19 cellular contexts compared by ENCODE assay signal in genomic region chr7:127678330-127678729, GRCh38. TPM values are rescaled to one million over a fixed set of nuclear protein-coding genes. Genes with fewer than 3 reads are reported as not detected.
A peak's percentile ranks its signal among the peaks of the same experiment; 100 is the strongest.
DNase-seq lines count a peak whose midpoint lies in the region; ATAC-seq, FAIRE-seq and TF ChIP-seq lines count a peak whose summit lies in the region.
"Had no signal": no experiment of that assay in that cellular context is flagged by ENCODE, and none has a peak within 500 bp of the region (broad histone marks: within the 10 kb centered on the region; RNA-seq: fewer than 3 reads in every experiment).

No MANE protein-coding gene starts in this region.

- no peak for FAIRE-seq in GM12878 (lab: Jason Lieb, UNC)
- FAIRE-seq: A549, endometrium, H54, pancreas, small intestine had no signal

- H3K4me3 Mint-ChIP-seq in activated CD4-positive, alpha-beta T cell treated with anti-CD3 and anti-CD28 coated beads for 36 hours: no peak overlapping the region

- H3K9me3 Mint-ChIP-seq in activated CD4-positive, alpha-beta T cell treated with anti-CD3 and anti-CD28 coated beads for 36 hours (ENCODE audit: low read depth): peaks cover 18% of the 10 kb centered on the region

- DNase-seq in activated CD4-positive, alpha-beta T cell treated with anti-CD3 and anti-CD28 coated beads for 36 hours: no peak
- DNase-seq in activated CD4-positive, alpha-beta T cell treated with anti-CD3 and anti-CD28 coated beads for 48 hours: no peak
- DNase-seq in NCI-H2081 (lab: John Stamatoyannopoulos, UW): peak; percentile 68 to 86
- DNase-seq in GM12878 (ENCODE audit: low read depth, low spot score): no peak
- peak; percentile 45 for DNase-seq in osteoblast (ENCODE audit: insufficient read length, low spot score, missing footprints)
- no peak for DNase-seq in omental fat pad (ENCODE audit: low spot score)
- DNase-seq in HCEC 1CT: no peak
- DNase-seq: islet precursor cell; NCI-H1930; pancreas; Right ventricle myocardium superior; small intestine; stimulated activated naive CD8-positive, alpha-beta T cell treated with anti-CD3 and anti-CD28 coated beads, Interleukin-15, Interleukin-2, amounts not matched to agents 100 U/mL and 50 U/mL, for 24 hours had no signal

- CTCF ChIA-PET in activated CD4-positive, alpha-beta T cell treated with anti-CD3 and anti-CD28 coated beads for 36 hours (lab: Charles Lee): interaction anchor here (0.8 to 1.7 kb wide), 6 partner anchors 14 to 341 kb away, joined by 3 to 8 read pairs (median 3); no protein-coding TSS in a partner anchor
- CTCF ChIA-PET in GM12878 (lab: Yijun Ruan, JAX): interaction anchor here (0.7 to 1.0 kb wide), 3 partner anchors 14 to 30 kb away, joined by 3 read pairs; no protein-coding TSS in a partner anchor

- TF ChIP-seq POLR2A in GM12878 (IDR thresholded peaks at IDR 0.05; ENCODE audit: low read depth, low read length): no peak

- peaks cover 5 to 6% of the 10 kb centered on the region in 2 experiments; a peak in 3 of 4 replicates for H3K36me3 ChIP-seq in GM12878 (ENCODE audit: control insufficient read depth in 2 of 2, insufficient read depth in 2 of 2, low read length in 1 of 2)
- peaks cover 6% of the 10 kb centered on the region for H3K36me3 ChIP-seq in osteoblast (ENCODE audit: insufficient read depth, low read length)
- H3K36me3 ChIP-seq: cardiac muscle cell, pancreas had no signal

- RAD21 ChIA-PET in GM12878 (lab: Charles Lee; ENCODE audit: unreplicated experiment): interaction anchor here (0.9 to 1.4 kb wide), 3 partner anchors 12 to 27 kb away, joined by 3 to 5 read pairs (median 4); no protein-coding TSS in a partner anchor

- H3K4me2 ChIP-seq in GM12878 (ENCODE audit: control insufficient read depth, insufficient read depth) (0 out of 2 replicates have a peak overlapping the region, but pooled peaks have one; percentile 5), osteoblast (ENCODE audit: insufficient read depth, low read length) (peak overlapping the region; percentile 56)
- H3K4me2 ChIP-seq: A549, KMS-11 had no signal

- peaks cover 35% of the 10 kb centered on the region for H3K4me1 Mint-ChIP-seq in activated CD4-positive, alpha-beta T cell treated with anti-CD3 and anti-CD28 coated beads for 36 hours

- TF ChIP-seq EP300 in GM12878 (IDR thresholded peaks at IDR 0.05; ENCODE audit: borderline replicate concordance in 1 of 2, control insufficient read depth in 1 of 2, low read depth in 2 of 2, low read length in 2 of 2): no peak

- POLR2A ChIA-PET in activated CD4-positive, alpha-beta T cell treated with anti-CD3 and anti-CD28 coated beads for 36 hours (lab: Charles Lee): no interaction called here
- POLR2A ChIA-PET in GM12878 (lab: Charles Lee): interaction anchor here (0.8 to 1.2 kb wide), 3 partner anchors 24 to 29 kb away, joined by 3 to 4 read pairs (median 4); partner anchors contain the start of gene SND1

- peaks cover 77% of the 10 kb centered on the region for H3K79me2 ChIP-seq in GM12878 (ENCODE audit: control insufficient read depth, insufficient read depth, low read length)
- peaks cover 96% of the 10 kb centered on the region for H3K79me2 ChIP-seq in osteoblast (ENCODE audit: insufficient read depth, low read length)

- no peak overlapping the region for H3K4me3 ChIP-seq in GM12878
- no peak overlapping the region for H3K4me3 ChIP-seq in osteoblast (ENCODE audit: insufficient read depth, low read length)
- H3K4me3 ChIP-seq: A549, cardiac muscle cell, pancreas had no signal

- H3K9me3 ChIP-seq in GM12878 (replicated peaks; ENCODE audit: control insufficient read depth, insufficient read depth, low read length) (peaks cover 6% of the 10 kb centered on the region; the same call in 2 of the 3 replicates), osteoblast (ENCODE audit: low read depth, low read length) (no peaks in the 10 kb centered on the region)
- H3K9me3 ChIP-seq: A549, pancreas had no signal

- no peak overlapping the region for H3K9ac ChIP-seq in GM12878 (ENCODE audit: control insufficient read depth, insufficient read depth, low read length)
- H3K9ac ChIP-seq: KMS-11 had no signal

- H3K4me1 ChIP-seq in GM12878 (ENCODE audit: control insufficient read depth, insufficient read depth, low read length) (peaks cover 15% of the 10 kb centered on the region), osteoblast (ENCODE audit: insufficient read depth, low read length) (peaks cover 24% of the 10 kb centered on the region)

- ATAC-seq in activated CD4-positive, alpha-beta T cell treated with anti-CD3 and anti-CD28 coated beads for 36 hours: peak; percentile 19
- ATAC-seq in GM12878: no peak
- ATAC-seq in omental fat pad (ENCODE audit: low FRiP score): no peak
- no peak for ATAC-seq in GM21619 (IDR thresholded peaks at IDR 0.05; ENCODE audit: unreplicated experiment)
- ATAC-seq: A549 had no signal

- peaks cover 73% of the 10 kb centered on the region for H3K36me3 Mint-ChIP-seq in activated CD4-positive, alpha-beta T cell treated with anti-CD3 and anti-CD28 coated beads for 36 hours (ENCODE audit: low read depth)

- H2AFZ ChIP-seq in GM12878 (ENCODE audit: control insufficient read depth, low read depth, low read length) (no peak overlapping the region), osteoblast (ENCODE audit: low read length) (no peak overlapping the region)

- no peak overlapping the region for H3K27ac Mint-ChIP-seq in activated CD4-positive, alpha-beta T cell treated with anti-CD3 and anti-CD28 coated beads for 36 hours

- H4K20me1 ChIP-seq in GM12878 (ENCODE audit: control insufficient read depth, insufficient read depth) (no peaks in the 10 kb centered on the region; the same call in 1 of the 2 replicates), osteoblast (ENCODE audit: insufficient read depth, low read length) (peaks cover 69% of the 10 kb centered on the region)

- intact Hi-C loops in activated CD4-positive, alpha-beta T cell treated with anti-CD3 and anti-CD28 coated beads for 36 hours (cut with DNase I, micrococcal nuclease): no loop called here
- intact Hi-C loops in GM12878 (cut with micrococcal nuclease; ENCODE audit: unreplicated experiment): no loop called here

- no TSS peak for BruUV-seq in GM12878 (replicated peaks; lab: Mats Ljungman, UMichigan)

- in situ Hi-C loops in GM12878 (cut with MboI): no loop called here

- H3K27ac ChIP-seq in GM12878 (ENCODE audit: control insufficient read depth, insufficient read depth): peak overlapping the region; percentile 33
- H3K27ac ChIP-seq in osteoblast (ENCODE audit: low read depth, low read length): peak overlapping the region; percentile 64
- H3K27ac ChIP-seq: A549, cardiac muscle cell, KMS-11, pancreas had no signal

- TF ChIP-seq RAD21 in GM12878 (IDR thresholded peaks at IDR 0.05; ENCODE audit: insufficient read depth, low read depth, low read length): no peak

- H3K27me3 Mint-ChIP-seq in activated CD4-positive, alpha-beta T cell treated with anti-CD3 and anti-CD28 coated beads for 36 hours: no peaks in the 10 kb centered on the region

- SMC1A ChIA-PET in GM12878 (lab: Charles Lee; ENCODE audit: uncharacterized antibody, unreplicated experiment): interaction anchor here (1.0 to 1.9 kb wide), 8 partner anchors 10 to 30 kb away, joined by 3 to 7 read pairs (median 4); no protein-coding TSS in a partner anchor

- whole genome bisulfite sequencing in GM12878 (ENCODE audit: insufficient coverage, insufficient replicate concordance, low lambda C conversion rate, missing lambda C conversion rate): 86% methylated on average over 6 of the region's 6 CpGs

- H3K27me3 ChIP-seq in GM12878 (replicated peaks in 1 of 2; ENCODE audit: control insufficient read depth in 2 of 2, insufficient read depth in 2 of 2, low read length in 1 of 2) (no peaks in the 10 kb centered on the region), osteoblast (ENCODE audit: insufficient read depth, low read length) (no peaks in the 10 kb centered on the region)
- H3K27me3 ChIP-seq: cardiac muscle cell, pancreas had no signal

- TF ChIP-seq CTCF in GM12878 (IDR thresholded peaks at IDR 0.05 in 2 of 3, conservative IDR thresholded peaks at IDR 0.05 in 1 of 3; ENCODE audit: control insufficient read depth in 2 of 3, extremely low read depth in 1 of 3, insufficient read depth in 1 of 3, low read depth in 3 of 3, low read length in 3 of 3) (no peak), osteoblast (IDR thresholded peaks at IDR 0.05; ENCODE audit: extremely low read depth, low read depth, low read length) (no peak), omental fat pad (IDR thresholded peaks at IDR 0.05) (no peak)

TF ChIP-seq in GM12878, 131 proteins besides CTCF, POLR2A, EP300 and RAD21 (continues in another document):
- TF ChIP-seq SREBF2 (IDR thresholded peaks at IDR 0.05; ENCODE audit: low read length) (no peak), EZH2 (IDR thresholded peaks at IDR 0.05; ENCODE audit: borderline replicate concordance, control insufficient read depth, low read depth, low read length) (no peak), PML (IDR thresholded peaks at IDR 0.05; ENCODE audit: low read length) (no peak), ZNF622 (IDR thresholded peaks at IDR 0.05) (no peak), POLR2AphosphoS5 (IDR thresholded peaks at IDR 0.05; ENCODE audit: low read length) (no peak), NFIC (IDR thresholded peaks at IDR 0.05; ENCODE audit: low read depth, low read length) (no peak), CHD2 (IDR thresholded peaks at IDR 0.05; ENCODE audit: borderline replicate concordance, low read depth, low read length) (no peak)

RNA-seq across cellular contexts. Expression of gene SND1, which starts 26.3 kb away (rescaled TPM):
- 100 to 1,000 TPM; 193 to 214 TPM for total RNA-seq in activated CD4-positive, alpha-beta T cell treated with anti-CD3 and anti-CD28 coated beads for 36 hours
- 424 and 437 TPM in 2 replicates for total RNA-seq in GM12878 (2013; cell fraction: nucleolus; rRNA removed)
- total RNA-seq in GM12878 (2014; rRNA removed): 172 and 173 TPM in 2 replicates
- total RNA-seq in GM12878 (2014; rRNA removed; fragmentation: Illumina TruSeq; extraction: Trizol): 137 and 139 TPM in 2 replicates
- total RNA-seq in GM12878 (2021): 269 and 270 TPM in 2 replicates
- 112 TPM for polyA plus RNA-seq in GM12878 (2011; ENCODE audit: low read depth)
- 130 and 139 TPM in 2 replicates for polyA plus RNA-seq in GM12878 (2011; rRNA removed)
- 129 and 148 TPM in 2 replicates for polyA plus RNA-seq in GM12878 (2011; cell fraction: cytosol; rRNA removed)
- polyA plus RNA-seq in GM12878 (2011; cell fraction: nucleus; rRNA removed): 132 and 140 TPM in 2 replicates
- 186 and 194 TPM in 2 replicates for polyA plus RNA-seq in GM12878 (2012)
- polyA plus RNA-seq in GM12878 (2014; fragmentation: Illumina TruSeq; extraction: Trizol): 152 and 163 TPM in 2 replicates
- polyA plus RNA-seq in GM12878 (2014; fragmentation: Nextera tagmentation; extraction: Ambion mirVana): 10 to 100 TPM; 52.4 to 70.0 TPM
- 138 and 161 TPM in 2 replicates for polyA plus RNA-seq in GM12878 (2014; rRNA removed)
- 100 to 1,000 TPM; 214 to 230 TPM for polyA plus RNA-seq in GM12878 (2016; fragmentation: Nextera tagmentation; extraction: Ambion mirVana)
- 228 and 274 TPM in 2 replicates for polyA minus RNA-seq in GM12878 (2011; rRNA and poly(A)+ RNA removed)
- 87.9 and 101 TPM in 2 replicates for polyA minus RNA-seq in GM12878 (2011; cell fraction: cytosol; rRNA and poly(A)+ RNA removed)
- polyA minus RNA-seq in GM12878 (2011; cell fraction: nucleus; rRNA and poly(A)+ RNA removed): 129 and 207 TPM in 2 replicates
- total RNA-seq in osteoblast: 245 and 257 TPM in 2 replicates
- total RNA-seq in omental fat pad: 100 to 1,000 TPM in 3 of 4 donors, 10 to 100 TPM in 1; 90.8 to 140 (median 125) TPM

Comparison
In these comparisons a context has a peak if more than half of its experiments do, and no peak if none do; other contexts are left out.
1. DNase-seq: peak in NCI-H2081 (2 of 2) and osteoblast (single experiment); none in activated CD4-positive, alpha-beta T cell treated with anti-CD3 and anti-CD28 coated beads for 36 hours (single experiment), activated CD4-positive, alpha-beta T cell treated with anti-CD3 and anti-CD28 coated beads for 48 hours (single experiment), GM12878 (single experiment), omental fat pad (single experiment) and HCEC 1CT (single experiment).